Comparison of ENCODE assay signal across 1 cellular context in genomic region chr2:218323526-218324472, GRCh38.
TF ChIP-seq lines count a peak whose summit lies in the region.

No MANE protein-coding gene starts in this region.

TF ChIP-seq in HEK293, 187 proteins besides CTCF, POLR2A, EP300 and RAD21 (continued from another document and continues in another):
- TF ChIP-seq ZBTB26 (tag by site-specific recombination; optimal IDR thresholded peaks at IDR 0.05) (peak; percentile 0), ZNF366 (tag by site-specific recombination; conservative IDR thresholded peaks at IDR 0.05) (peak; percentile 55), ZNF324 (tag by site-specific recombination; IDR thresholded peaks at IDR 0.05) (no peak), ZNF621 (tag by site-specific recombination; IDR thresholded peaks at IDR 0.05) (no peak), YY1 (tag by site-specific recombination; IDR thresholded peaks at IDR 0.05) (no peak), ZSCAN18 (tag by site-specific recombination; IDR thresholded peaks at IDR 0.05) (no peak), PATZ1 (tag by site-specific recombination; IDR thresholded peaks at IDR 0.05) (peak; percentile 70), WT1 (tag by site-specific recombination; IDR thresholded peaks at IDR 0.05) (0 out of 2 replicates have a peak, but pooled peaks have one; percentile 35), ZFHX2 (tag by site-specific recombination; conservative IDR thresholded peaks at IDR 0.05) (peak; percentile 88), ZNF248 (tag by site-specific recombination; IDR thresholded peaks at IDR 0.05) (no peak), ZNF555 (tag by site-specific recombination; conservative IDR thresholded peaks at IDR 0.05) (no peak), ZNF146 (tag by site-specific recombination; IDR thresholded peaks at IDR 0.05) (no peak), ZNF423 (tag by site-specific recombination; IDR thresholded peaks at IDR 0.05) (peak; percentile 54), ZSCAN23 (tag by site-specific recombination; IDR thresholded peaks at IDR 0.05) (no peak), GLIS2 (tag by site-specific recombination; IDR thresholded peaks at IDR 0.05) (peak; percentile 75), ZNF600 (tag by site-specific recombination; IDR thresholded peaks at IDR 0.05) (peak; percentile 80), BCL11A (tag by site-specific recombination; IDR thresholded peaks at IDR 0.05; ENCODE audit: low read depth) (no peak), ZNF548 (tag by site-specific recombination; IDR thresholded peaks at IDR 0.05) (no peak), SP3 (tag by site-specific recombination; IDR thresholded peaks at IDR 0.05) (peak; percentile 22), ZIC2 (tag by site-specific recombination; IDR thresholded peaks at IDR 0.05) (peak; percentile 57), EGR2 (tag by site-specific recombination; IDR thresholded peaks at IDR 0.05; ENCODE audit: low read depth) (peak; percentile 79; the same call in 1 of the 2 replicates), SP2 (tag by site-specific recombination; IDR thresholded peaks at IDR 0.05) (peak; percentile 78), TRIM28 (IDR thresholded peaks at IDR 0.05; ENCODE audit: borderline replicate concordance, low read length) (0 out of 2 replicates have a peak, but pooled peaks have one; percentile 42), ZBTB48 (tag by site-specific recombination; IDR thresholded peaks at IDR 0.05) (peak; percentile 90), ZBTB10 (tag by site-specific recombination; IDR thresholded peaks at IDR 0.05) (peak; percentile 37; the same call in 1 of the 2 replicates), ZSCAN4 (tag by site-specific recombination; IDR thresholded peaks at IDR 0.05) (no peak), ZNF112 (tag by site-specific recombination; IDR thresholded peaks at IDR 0.05) (no peak), ZBTB17 (tag by site-specific recombination; IDR thresholded peaks at IDR 0.05) (peak; percentile 67), ZBTB8A (tag by site-specific recombination; IDR thresholded peaks at IDR 0.05) (peak; percentile 49; the same call in 1 of the 2 replicates), ZNF629 (tag by site-specific recombination; IDR thresholded peaks at IDR 0.05) (0 out of 2 replicates have a peak, but pooled peaks have one; percentile 11), ZNF335 (tag by site-specific recombination; conservative IDR thresholded peaks at IDR 0.05) (peak; percentile 87), ZNF585B (tag by site-specific recombination; IDR thresholded peaks at IDR 0.05) (no peak)
- TF ChIP-seq, protein P1, sequence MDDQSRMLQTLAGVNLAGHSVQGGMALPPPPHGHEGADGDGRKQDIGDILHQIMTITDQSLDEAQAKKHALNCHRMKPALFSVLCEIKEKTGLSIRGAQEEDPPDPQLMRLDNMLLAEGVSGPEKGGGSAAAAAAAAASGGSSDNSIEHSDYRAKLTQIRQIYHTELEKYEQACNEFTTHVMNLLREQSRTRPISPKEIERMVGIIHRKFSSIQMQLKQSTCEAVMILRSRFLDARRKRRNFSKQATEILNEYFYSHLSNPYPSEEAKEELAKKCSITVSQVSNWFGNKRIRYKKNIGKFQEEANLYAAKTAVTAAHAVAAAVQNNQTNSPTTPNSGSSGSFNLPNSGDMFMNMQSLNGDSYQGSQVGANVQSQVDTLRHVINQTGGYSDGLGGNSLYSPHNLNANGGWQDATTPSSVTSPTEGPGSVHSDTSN (CRISPR knock-in tag; IDR thresholded peaks at IDR 0.05), result no peak
- TF ChIP-seq, protein P2, sequence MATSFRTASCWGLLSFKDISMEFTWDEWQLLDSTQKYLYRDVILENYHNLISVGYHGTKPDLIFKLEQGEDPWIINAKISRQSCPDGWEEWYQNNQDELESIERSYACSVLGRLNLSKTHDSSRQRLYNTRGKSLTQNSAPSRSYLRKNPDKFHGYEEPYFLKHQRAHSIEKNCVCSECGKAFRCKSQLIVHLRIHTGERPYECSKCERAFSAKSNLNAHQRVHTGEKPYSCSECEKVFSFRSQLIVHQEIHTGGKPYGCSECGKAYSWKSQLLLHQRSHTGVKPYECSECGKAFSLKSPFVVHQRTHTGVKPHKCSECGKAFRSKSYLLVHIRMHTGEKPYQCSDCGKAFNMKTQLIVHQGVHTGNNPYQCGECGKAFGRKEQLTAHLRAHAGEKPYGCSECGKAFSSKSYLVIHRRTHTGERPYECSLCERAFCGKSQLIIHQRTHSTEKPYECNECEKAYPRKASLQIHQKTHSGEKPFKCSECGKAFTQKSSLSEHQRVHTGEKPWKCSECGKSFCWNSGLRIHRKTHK (tag by site-specific recombination; IDR thresholded peaks at IDR 0.05), result no peak
- TF ChIP-seq, protein P3, sequence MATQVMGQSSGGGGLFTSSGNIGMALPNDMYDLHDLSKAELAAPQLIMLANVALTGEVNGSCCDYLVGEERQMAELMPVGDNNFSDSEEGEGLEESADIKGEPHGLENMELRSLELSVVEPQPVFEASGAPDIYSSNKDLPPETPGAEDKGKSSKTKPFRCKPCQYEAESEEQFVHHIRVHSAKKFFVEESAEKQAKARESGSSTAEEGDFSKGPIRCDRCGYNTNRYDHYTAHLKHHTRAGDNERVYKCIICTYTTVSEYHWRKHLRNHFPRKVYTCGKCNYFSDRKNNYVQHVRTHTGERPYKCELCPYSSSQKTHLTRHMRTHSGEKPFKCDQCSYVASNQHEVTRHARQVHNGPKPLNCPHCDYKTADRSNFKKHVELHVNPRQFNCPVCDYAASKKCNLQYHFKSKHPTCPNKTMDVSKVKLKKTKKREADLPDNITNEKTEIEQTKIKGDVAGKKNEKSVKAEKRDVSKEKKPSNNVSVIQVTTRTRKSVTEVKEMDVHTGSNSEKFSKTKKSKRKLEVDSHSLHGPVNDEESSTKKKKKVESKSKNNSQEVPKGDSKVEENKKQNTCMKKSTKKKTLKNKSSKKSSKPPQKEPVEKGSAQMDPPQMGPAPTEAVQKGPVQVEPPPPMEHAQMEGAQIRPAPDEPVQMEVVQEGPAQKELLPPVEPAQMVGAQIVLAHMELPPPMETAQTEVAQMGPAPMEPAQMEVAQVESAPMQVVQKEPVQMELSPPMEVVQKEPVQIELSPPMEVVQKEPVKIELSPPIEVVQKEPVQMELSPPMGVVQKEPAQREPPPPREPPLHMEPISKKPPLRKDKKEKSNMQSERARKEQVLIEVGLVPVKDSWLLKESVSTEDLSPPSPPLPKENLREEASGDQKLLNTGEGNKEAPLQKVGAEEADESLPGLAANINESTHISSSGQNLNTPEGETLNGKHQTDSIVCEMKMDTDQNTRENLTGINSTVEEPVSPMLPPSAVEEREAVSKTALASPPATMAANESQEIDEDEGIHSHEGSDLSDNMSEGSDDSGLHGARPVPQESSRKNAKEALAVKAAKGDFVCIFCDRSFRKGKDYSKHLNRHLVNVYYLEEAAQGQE (tag by site-specific recombination; IDR thresholded peaks at IDR 0.05), result peak; percentile 27; the same call in 1 of the 2 replicates
- TF ChIP-seq, protein P4, sequence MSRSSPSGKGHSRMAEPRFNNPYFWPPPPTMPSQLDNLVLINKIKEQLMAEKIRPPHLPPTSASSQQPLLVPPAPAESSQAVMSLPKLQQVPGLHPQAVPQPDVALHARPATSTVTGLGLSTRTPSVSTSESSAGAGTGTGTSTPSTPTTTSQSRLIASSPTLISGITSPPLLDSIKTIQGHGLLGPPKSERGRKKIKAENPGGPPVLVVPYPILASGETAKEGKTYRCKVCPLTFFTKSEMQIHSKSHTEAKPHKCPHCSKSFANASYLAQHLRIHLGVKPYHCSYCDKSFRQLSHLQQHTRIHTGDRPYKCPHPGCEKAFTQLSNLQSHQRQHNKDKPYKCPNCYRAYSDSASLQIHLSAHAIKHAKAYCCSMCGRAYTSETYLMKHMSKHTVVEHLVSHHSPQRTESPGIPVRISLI (tag by site-specific recombination; IDR thresholded peaks at IDR 0.05), result no peak
- TF ChIP-seq, protein P5, sequence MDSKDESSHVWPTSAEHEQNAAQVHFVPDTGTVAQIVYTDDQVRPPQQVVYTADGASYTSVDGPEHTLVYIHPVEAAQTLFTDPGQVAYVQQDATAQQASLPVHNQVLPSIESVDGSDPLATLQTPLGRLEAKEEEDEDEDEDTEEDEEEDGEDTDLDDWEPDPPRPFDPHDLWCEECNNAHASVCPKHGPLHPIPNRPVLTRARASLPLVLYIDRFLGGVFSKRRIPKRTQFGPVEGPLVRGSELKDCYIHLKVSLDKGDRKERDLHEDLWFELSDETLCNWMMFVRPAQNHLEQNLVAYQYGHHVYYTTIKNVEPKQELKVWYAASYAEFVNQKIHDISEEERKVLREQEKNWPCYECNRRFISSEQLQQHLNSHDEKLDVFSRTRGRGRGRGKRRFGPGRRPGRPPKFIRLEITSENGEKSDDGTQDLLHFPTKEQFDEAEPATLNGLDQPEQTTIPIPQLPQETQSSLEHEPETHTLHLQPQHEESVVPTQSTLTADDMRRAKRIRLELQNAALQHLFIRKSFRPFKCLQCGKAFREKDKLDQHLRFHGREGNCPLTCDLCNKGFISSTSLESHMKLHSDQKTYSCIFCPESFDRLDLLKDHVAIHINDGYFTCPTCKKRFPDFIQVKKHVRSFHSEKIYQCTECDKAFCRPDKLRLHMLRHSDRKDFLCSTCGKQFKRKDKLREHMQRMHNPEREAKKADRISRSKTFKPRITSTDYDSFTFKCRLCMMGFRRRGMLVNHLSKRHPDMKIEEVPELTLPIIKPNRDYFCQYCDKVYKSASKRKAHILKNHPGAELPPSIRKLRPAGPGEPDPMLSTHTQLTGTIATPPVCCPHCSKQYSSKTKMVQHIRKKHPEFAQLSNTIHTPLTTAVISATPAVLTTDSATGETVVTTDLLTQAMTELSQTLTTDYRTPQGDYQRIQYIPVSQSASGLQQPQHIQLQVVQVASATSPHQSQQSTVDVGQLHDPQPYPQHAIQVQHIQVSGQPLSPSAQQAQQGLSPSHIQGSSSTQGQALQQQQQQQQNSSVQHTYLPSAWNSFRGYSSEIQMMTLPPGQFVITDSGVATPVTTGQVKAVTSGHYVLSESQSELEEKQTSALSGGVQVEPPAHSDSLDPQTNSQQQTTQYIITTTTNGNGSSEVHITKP (tag by site-specific recombination; IDR thresholded peaks at IDR 0.05), result peak; percentile 89
- TF ChIP-seq, protein P6, sequence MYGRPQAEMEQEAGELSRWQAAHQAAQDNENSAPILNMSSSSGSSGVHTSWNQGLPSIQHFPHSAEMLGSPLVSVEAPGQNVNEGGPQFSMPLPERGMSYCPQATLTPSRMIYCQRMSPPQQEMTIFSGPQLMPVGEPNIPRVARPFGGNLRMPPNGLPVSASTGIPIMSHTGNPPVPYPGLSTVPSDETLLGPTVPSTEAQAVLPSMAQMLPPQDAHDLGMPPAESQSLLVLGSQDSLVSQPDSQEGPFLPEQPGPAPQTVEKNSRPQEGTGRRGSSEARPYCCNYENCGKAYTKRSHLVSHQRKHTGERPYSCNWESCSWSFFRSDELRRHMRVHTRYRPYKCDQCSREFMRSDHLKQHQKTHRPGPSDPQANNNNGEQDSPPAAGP (tag by site-specific recombination; IDR thresholded peaks at IDR 0.05), result peak; percentile 56; the same call in 1 of the 2 replicates
